2 cellular contexts compared by ENCODE assay signal in genomic region chr11:8586805-8587204, GRCh38.
A peak's percentile ranks its signal among the peaks of the same experiment; 100 is the strongest.
TF ChIP-seq lines count a peak whose summit lies in the region.

No MANE protein-coding gene starts in this region.

TF ChIP-seq in SK-N-SH, 30 proteins besides CTCF, POLR2A, EP300 and RAD21 (continued from another document):
- peak; percentile 6; the same call in 1 of the 2 replicates for TF ChIP-seq FOSL2 (IDR thresholded peaks at IDR 0.05; ENCODE audit: borderline replicate concordance, low read depth)

TF ChIP-seq in SK-N-SH treated with all-trans-retinoic acid at 6 μM for 48 hours, 23 proteins besides CTCF, POLR2A, EP300 and RAD21 (continued from another document):
- TF ChIP-seq CREB5 (CRISPR knock-in tag; IDR thresholded peaks at IDR 0.05; ENCODE audit: low read depth), result no peak
TF ChIP-seq in SK-N-SH treated with all-trans-retinoic acid at 6 μM for 48 hours: peak in this region for 0.
